In the genomic region with DNA sequence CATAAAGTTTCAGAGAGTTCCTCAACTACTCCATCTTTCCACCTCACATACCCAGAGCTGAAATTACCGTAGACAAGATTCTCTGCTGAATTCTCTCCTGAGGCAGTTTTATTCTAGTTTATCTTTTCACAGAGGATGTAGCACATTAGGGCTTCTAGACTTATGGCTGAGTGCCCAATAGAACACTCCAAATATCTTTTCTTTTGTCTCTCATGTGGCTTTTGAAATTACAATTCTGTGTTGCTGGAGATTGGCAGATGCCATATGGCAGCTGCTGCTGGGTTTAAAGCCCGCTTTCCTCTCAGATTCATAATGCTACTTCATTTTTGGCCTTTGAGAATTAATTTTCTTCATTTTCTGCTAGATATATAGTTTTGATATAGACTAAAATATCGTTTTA, we compare ENCODE assay signal across 17 cellular contexts.
"Had no signal": no experiment of that assay in that cellular context is flagged by ENCODE, and none has a peak within 500 bp of the region (broad histone marks: within the 10 kb centered on the region; RNA-seq: fewer than 3 reads in every experiment).

No MANE protein-coding gene starts in this region.

- H3K9me3 Mint-ChIP-seq: activated CD4-positive, alpha-beta memory T cell treated with anti-CD3 and anti-CD28 coated beads, Interleukin-2, amount 10 ng/mL, durations not matched to agents 7 days and 5 days; mesothelial cell of epicardium; stimulated activated naive CD8-positive, alpha-beta T cell treated with anti-CD3 and anti-CD28 coated beads, Interleukin-15, amount 100 ng/mL, for 72 hours had no signal

- H3K4me1 Mint-ChIP-seq: activated CD4-positive, alpha-beta memory T cell treated with anti-CD3 and anti-CD28 coated beads, Interleukin-2, amount 10 ng/mL, durations not matched to agents 7 days and 5 days; mesothelial cell of epicardium; stimulated activated naive CD8-positive, alpha-beta T cell treated with anti-CD3 and anti-CD28 coated beads, Interleukin-15, amount 100 ng/mL, for 72 hours had no signal

- H3K4me3 ChIP-seq: lower lobe of right lung, pancreas, testis, upper lobe of right lung had no signal

- H3K36me3 Mint-ChIP-seq: activated naive CD8-positive, alpha-beta T cell; mesothelial cell of epicardium; naive B cell had no signal

- H3K9me3 ChIP-seq: lower lobe of right lung, pancreas, testis, upper lobe of right lung had no signal

- H3K27ac ChIP-seq: brain microvascular endothelial cell, lower lobe of right lung, pancreas, testis, upper lobe of right lung had no signal

- H3K36me3 ChIP-seq: brain microvascular endothelial cell, lower lobe of right lung, pancreas, upper lobe of right lung had no signal

- H3K27ac Mint-ChIP-seq: activated CD4-positive, alpha-beta memory T cell treated with anti-CD3 and anti-CD28 coated beads, Interleukin-2, amount 10 ng/mL, durations not matched to agents 7 days and 5 days; activated naive CD8-positive, alpha-beta T cell; mesothelial cell of epicardium; naive B cell; stimulated activated naive CD8-positive, alpha-beta T cell treated with anti-CD3 and anti-CD28 coated beads, Interleukin-15, amount 100 ng/mL, for 72 hours had no signal

- ATAC-seq: esophagus mucosa; lower lobe of right lung; pancreas; stimulated activated naive CD8-positive, alpha-beta T cell treated with anti-CD3 and anti-CD28 coated beads, Interleukin-15, amount 100 ng/mL, for 72 hours; upper lobe of right lung had no signal

- H3K4me3 Mint-ChIP-seq: activated CD4-positive, alpha-beta memory T cell treated with anti-CD3 and anti-CD28 coated beads, Interleukin-2, amount 10 ng/mL, durations not matched to agents 7 days and 5 days; activated naive CD8-positive, alpha-beta T cell; mesothelial cell of epicardium; naive B cell; stimulated activated naive CD8-positive, alpha-beta T cell treated with anti-CD3 and anti-CD28 coated beads, Interleukin-15, amount 100 ng/mL, for 72 hours had no signal

- FAIRE-seq: endometrium, pancreas had no signal

- DNase-seq: activated CD4-positive, alpha-beta memory T cell treated with anti-CD3 and anti-CD28 coated beads, Interleukin-2, amount 10 ng/mL, durations not matched to agents 7 days and 5 days; activated gamma-delta T cell; activated T-cell treated with anti-CD3 and anti-CD28 coated beads, Interleukin-2, amount 50 U/mL, for 48 hours; brain microvascular endothelial cell; cerebellar nuclear complex; hippocampal formation; lower lobe of right lung; naive B cell; pancreas; stimulated activated CD4-positive, alpha-beta T cell treated with anti-CD3 and anti-CD28 coated beads, Interleukin-4, amount 100 ng/mL, for 4 hours; stimulated activated naive CD8-positive, alpha-beta T cell treated with anti-CD3 and anti-CD28 coated beads, Interleukin-15, amount 100 ng/mL, for 72 hours; testis; upper lobe of right lung had no signal

- H3K4me1 ChIP-seq: lower lobe of right lung, pancreas, testis, upper lobe of right lung had no signal

- H3K27me3 Mint-ChIP-seq: activated naive CD8-positive, alpha-beta T cell; naive B cell; stimulated activated naive CD8-positive, alpha-beta T cell treated with anti-CD3 and anti-CD28 coated beads, Interleukin-15, amount 100 ng/mL, for 72 hours had no signal
